Comparison of ENCODE assay signal across 8 cellular contexts in the genomic region with DNA sequence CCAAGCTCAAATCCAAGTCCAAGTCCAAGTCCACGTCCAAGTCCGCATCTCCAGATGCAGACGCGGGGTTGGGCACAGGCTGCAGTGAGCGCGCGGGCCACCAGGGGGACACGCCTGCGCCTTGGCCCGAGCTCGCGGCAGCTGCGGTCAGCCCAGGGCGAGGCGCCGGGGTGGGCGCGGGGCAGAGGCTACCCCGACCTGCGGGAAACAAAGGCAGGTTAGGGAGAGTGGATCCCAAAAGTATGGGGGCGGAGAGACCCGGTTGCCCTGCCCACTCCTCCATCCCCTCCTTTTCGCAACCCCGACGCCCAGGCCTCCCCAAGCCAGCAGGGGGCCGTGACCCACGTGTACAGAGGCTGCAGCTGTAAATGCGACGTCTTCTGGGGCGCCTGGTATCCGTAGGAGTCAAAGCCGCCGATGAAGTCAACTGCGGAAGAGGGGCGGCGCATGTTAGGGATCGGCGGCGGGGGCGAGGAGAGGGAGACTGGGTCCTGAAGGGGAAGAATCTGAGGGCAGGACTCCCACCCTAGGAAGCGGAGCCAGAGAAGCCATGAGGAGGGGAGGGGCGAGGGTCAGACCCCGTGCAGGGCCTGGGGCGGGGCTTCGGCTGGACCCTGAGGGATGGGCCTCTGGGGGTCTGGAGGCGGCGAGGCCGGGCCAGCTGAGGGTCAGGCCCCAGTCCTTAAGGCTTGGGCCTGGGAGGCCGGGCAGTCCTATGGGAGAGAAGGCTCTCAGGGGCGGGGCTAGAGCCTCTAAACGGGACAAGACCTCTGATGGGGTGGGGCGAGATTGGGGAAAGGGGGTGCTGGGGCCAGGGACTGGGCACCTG. TPM values are rescaled to one million over a fixed set of nuclear protein-coding genes. Genes with fewer than 3 reads are reported as not detected.
DNase-seq lines count a peak whose midpoint lies in the region; ATAC-seq, FAIRE-seq and TF ChIP-seq lines count a peak whose summit lies in the region.

No MANE protein-coding gene starts in this region.

- peak overlapping the region; percentile 43; the same call in 1 of the 2 replicates for H2AFZ ChIP-seq in GM23338

- no peaks in the 10 kb centered on the region for H3K27me3 ChIP-seq in GM23338 (ENCODE audit: insufficient read depth)
- no peaks in the 10 kb centered on the region for H3K27me3 ChIP-seq in ascending aorta

- no peak overlapping the region for H3K27ac Mint-ChIP-seq in GM23338

- CTCF ChIA-PET in AG04449 (lab: Yijun Ruan, JAX), result interaction anchor here (0.6 to 8.5 kb wide), 25 partner anchors 11 to 664 kb away, joined by 3 to 122 read pairs (median 3); a partner anchor contains a TSS

- no peak for FAIRE-seq in RCC 7860 (lab: Jason Lieb, UNC)

- H3K4me3 ChIP-seq in AG04449 (ENCODE audit: low read depth, low read length) (0 out of 2 replicates have a peak overlapping the region, but pooled peaks have one; percentile 6), GM23338 (peak overlapping the region; percentile 60), ascending aorta (peak overlapping the region in 1 of 2 donors; percentile 16), skeletal muscle cell (ENCODE audit: low read depth, low read length) (peak overlapping the region; percentile 32)

- H3K9me3 Mint-ChIP-seq in GM23338, result peaks cover 5% of the 10 kb centered on the region; the same call in 2 of the 3 replicates

- peaks cover 4% of the 10 kb centered on the region for H3K27me3 Mint-ChIP-seq in GM23338 (ENCODE audit: insufficient read depth, low read depth, poor library complexity)

- no peaks in the 10 kb centered on the region; the same call in 1 of the 3 replicates for H3K4me1 Mint-ChIP-seq in GM23338

- H3F3A ChIP-seq in GM23338 (replicated peaks; ENCODE audit: low read depth), result 0 out of 2 replicates have a peak, but pooled peaks cover 10% of the 10 kb centered on the region

- H3K4me2 ChIP-seq in GM23338, result peak overlapping the region; percentile 87

- H3K36me3 Mint-ChIP-seq in GM23338 (ENCODE audit: low read depth), result peaks cover 22% of the 10 kb centered on the region

- H3K4me1 ChIP-seq in GM23338 (ENCODE audit: insufficient read depth) (no peaks in the 10 kb centered on the region; the same call in 1 of the 2 replicates), ascending aorta (peaks cover 4% of the 10 kb centered on the region in 2 donors)

- POLR2A ChIA-PET in AG04449 (lab: Yijun Ruan, JAX), result interaction anchor here (0.9 kb wide), 1 partner anchor 11 kb away, joined by 3 read pairs; no protein-coding TSS in a partner anchor

- H3K27ac ChIP-seq in GM23338 (ENCODE audit: low read depth), result no peak overlapping the region
- no peak overlapping the region for H3K27ac ChIP-seq in ascending aorta

- intact Hi-C loops in ascending aorta (cut with DNase I), result loop anchor here (5.0 kb wide), 2 partner anchors 241 to 366 kb away; no protein-coding TSS in a partner anchor

- H3K9me2 ChIP-seq in GM23338 (ENCODE audit: insufficient read depth), result no peaks in the 10 kb centered on the region

- no peaks in the 10 kb centered on the region for H3K36me3 ChIP-seq in GM23338 (ENCODE audit: insufficient read depth)
- H3K36me3 ChIP-seq in ascending aorta, result no peaks in the 10 kb centered on the region

- TF ChIP-seq CTCF in AG04449 (IDR thresholded peaks at IDR 0.05; ENCODE audit: insufficient read depth, low read length, missing control alignments) (peak; percentile 76), GM23338 (conservative IDR thresholded peaks at IDR 0.05; ENCODE audit: low read depth in 2 of 2) (peak; percentile 76 to 78), ascending aorta (IDR thresholded peaks at IDR 0.05) (peak; percentile 36 to 56 (median 48))

- H3K79me2 ChIP-seq in GM23338 (replicated peaks; ENCODE audit: insufficient read depth), result no peaks in the 10 kb centered on the region

- DNase-seq in AG04449 (ENCODE audit: low read depth, low spot score), result no peak
- DNase-seq in GM23338 (ENCODE audit: low spot score), result peak; percentile 87
- DNase-seq in RCC 7860 (ENCODE audit: low spot score), result peak; percentile 13
- DNase-seq in ascending aorta (ENCODE audit: low spot score in 2 of 2), result no peak
- DNase-seq in hypothalamus (lab: John Stamatoyannopoulos, UW), result peak in 27 of 51 donors; percentile 6 to 75 (median 25)
- DNase-seq in skeletal muscle cell (ENCODE audit: low read depth), result no peak

- H3K4me3 Mint-ChIP-seq in GM23338, result peak overlapping the region; percentile 61; the same call in 2 of the 3 replicates

- no peaks in the 10 kb centered on the region for H3K9me3 ChIP-seq in ascending aorta

- no peaks in the 10 kb centered on the region; the same call in 1 of the 2 replicates for H4K20me1 ChIP-seq in GM23338 (replicated peaks; ENCODE audit: insufficient read depth)

- ATAC-seq in GM23338, result peak; percentile 71
- ATAC-seq in HG02840 (IDR thresholded peaks at IDR 0.05; ENCODE audit: low FRiP score, unreplicated experiment), result no peak
- ATAC-seq in HG03139 (IDR thresholded peaks at IDR 0.05; ENCODE audit: unreplicated experiment), result no peak

TF ChIP-seq in GM23338, 12 proteins besides CTCF, POLR2A, EP300 and RAD21 (continues in another document):
- no peak for TF ChIP-seq STAT1 (IDR thresholded peaks at IDR 0.05; ENCODE audit: unreplicated experiment)
- TF ChIP-seq, protein P1, sequence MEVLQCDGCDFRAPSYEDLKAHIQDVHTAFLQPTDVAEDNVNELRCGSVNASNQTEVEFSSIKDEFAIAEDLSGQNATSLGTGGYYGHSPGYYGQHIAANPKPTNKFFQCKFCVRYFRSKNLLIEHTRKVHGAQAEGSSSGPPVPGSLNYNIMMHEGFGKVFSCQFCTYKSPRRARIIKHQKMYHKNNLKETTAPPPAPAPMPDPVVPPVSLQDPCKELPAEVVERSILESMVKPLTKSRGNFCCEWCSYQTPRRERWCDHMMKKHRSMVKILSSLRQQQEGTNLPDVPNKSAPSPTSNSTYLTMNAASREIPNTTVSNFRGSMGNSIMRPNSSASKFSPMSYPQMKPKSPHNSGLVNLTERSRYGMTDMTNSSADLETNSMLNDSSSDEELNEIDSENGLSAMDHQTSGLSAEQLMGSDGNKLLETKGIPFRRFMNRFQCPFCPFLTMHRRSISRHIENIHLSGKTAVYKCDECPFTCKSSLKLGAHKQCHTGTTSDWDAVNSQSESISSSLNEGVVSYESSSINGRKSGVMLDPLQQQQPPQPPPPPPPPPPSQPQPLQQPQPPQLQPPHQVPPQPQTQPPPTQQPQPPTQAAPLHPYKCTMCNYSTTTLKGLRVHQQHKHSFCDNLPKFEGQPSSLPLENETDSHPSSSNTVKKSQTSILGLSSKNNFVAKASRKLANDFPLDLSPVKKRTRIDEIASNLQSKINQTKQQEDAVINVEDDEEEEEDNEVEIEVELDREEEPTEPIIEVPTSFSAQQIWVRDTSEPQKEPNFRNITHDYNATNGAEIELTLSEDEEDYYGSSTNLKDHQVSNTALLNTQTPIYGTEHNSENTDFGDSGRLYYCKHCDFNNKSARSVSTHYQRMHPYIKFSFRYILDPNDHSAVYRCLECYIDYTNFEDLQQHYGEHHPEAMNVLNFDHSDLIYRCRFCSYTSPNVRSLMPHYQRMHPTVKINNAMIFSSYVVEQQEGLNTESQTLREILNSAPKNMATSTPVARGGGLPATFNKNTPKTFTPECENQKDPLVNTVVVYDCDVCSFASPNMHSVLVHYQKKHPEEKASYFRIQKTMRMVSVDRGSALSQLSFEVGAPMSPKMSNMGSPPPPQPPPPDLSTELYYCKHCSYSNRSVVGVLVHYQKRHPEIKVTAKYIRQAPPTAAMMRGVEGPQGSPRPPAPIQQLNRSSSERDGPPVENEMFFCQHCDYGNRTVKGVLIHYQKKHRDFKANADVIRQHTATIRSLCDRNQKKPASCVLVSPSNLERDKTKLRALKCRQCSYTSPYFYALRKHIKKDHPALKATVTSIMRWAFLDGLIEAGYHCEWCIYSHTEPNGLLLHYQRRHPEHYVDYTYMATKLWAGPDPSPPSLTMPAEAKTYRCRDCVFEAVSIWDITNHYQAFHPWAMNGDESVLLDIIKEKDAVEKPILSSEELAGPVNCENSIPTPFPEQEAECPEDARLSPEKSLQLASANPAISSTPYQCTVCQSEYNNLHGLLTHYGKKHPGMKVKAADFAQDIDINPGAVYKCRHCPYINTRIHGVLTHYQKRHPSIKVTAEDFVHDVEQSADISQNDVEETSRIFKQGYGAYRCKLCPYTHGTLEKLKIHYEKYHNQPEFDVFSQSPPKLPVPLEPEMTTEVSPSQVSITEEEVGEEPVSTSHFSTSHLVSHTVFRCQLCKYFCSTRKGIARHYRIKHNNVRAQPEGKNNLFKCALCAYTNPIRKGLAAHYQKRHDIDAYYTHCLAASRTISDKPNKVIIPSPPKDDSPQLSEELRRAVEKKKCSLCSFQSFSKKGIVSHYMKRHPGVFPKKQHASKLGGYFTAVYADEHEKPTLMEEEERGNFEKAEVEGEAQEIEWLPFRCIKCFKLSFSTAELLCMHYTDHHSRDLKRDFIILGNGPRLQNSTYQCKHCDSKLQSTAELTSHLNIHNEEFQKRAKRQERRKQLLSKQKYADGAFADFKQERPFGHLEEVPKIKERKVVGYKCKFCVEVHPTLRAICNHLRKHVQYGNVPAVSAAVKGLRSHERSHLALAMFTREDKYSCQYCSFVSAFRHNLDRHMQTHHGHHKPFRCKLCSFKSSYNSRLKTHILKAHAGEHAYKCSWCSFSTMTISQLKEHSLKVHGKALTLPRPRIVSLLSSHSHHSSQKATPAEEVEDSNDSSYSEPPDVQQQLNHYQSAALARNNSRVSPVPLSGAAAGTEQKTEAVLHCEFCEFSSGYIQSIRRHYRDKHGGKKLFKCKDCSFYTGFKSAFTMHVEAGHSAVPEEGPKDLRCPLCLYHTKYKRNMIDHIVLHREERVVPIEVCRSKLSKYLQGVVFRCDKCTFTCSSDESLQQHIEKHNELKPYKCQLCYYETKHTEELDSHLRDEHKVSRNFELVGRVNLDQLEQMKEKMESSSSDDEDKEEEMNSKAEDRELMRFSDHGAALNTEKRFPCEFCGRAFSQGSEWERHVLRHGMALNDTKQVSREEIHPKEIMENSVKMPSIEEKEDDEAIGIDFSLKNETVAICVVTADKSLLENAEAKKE (CRISPR knock-in tag; IDR thresholded peaks at IDR 0.05), result no peak

RNA-seq across cellular contexts. Expression of a gene that starts 58.0 kb away (rescaled TPM):
- 38.4 and 56.7 TPM in 2 replicates for total RNA-seq in GM23338 (2014; rRNA removed; shearing (Covaris generic))
- 14.7 and 18.1 TPM in 2 replicates for polyA plus RNA-seq in GM23338 (2016; fragmentation: Nextera tagmentation; extraction: Ambion mirVana)
- total RNA-seq in ascending aorta, result not detected

Comparison
In these comparisons a context has a peak if more than half of its experiments do, and no peak if none do; other contexts are left out.
1. DNase-seq: peak in GM23338 (single experiment), RCC 7860 (single experiment) and hypothalamus (27 of 51); none in AG04449 (single experiment), ascending aorta (0 of 2) and skeletal muscle cell (single experiment).
2. RNA of a gene that starts 58.0 kb away (total RNA-seq): 38.4 to 56.7 TPM in GM23338; not detected in ascending aorta (single experiment); every median in the first group is over 10 times any median in the second.
3. Peak in every context shown above with its lines, with median percentiles within 50 percentile points of each other: CTCF ChIP-seq.